28 cellular contexts compared by ENCODE assay signal in genomic region chr3:101292027-101292426, GRCh38.
A peak's percentile ranks its signal among the peaks of the same experiment; 100 is the strongest.
DNase-seq lines count a peak whose midpoint lies in the region; ATAC-seq and TF ChIP-seq lines count a peak whose summit lies in the region.
"Had no signal": no experiment of that assay in that cellular context is flagged by ENCODE, and none has a peak within 500 bp of the region (broad histone marks: within the 10 kb centered on the region; RNA-seq: fewer than 3 reads in every experiment).

No MANE protein-coding gene starts in this region.

- no peaks in the 10 kb centered on the region for H3K27me3 ChIP-seq in brain microvascular endothelial cell (replicated peaks)
- H3K27me3 ChIP-seq: ovary, right lobe of liver, upper lobe of right lung had no signal

- H3K36me3 ChIP-seq in brain microvascular endothelial cell (replicated peaks) = no peaks in the 10 kb centered on the region
- H3K36me3 ChIP-seq: ovary, right lobe of liver, upper lobe of right lung had no signal

- TF ChIP-seq CTCF in brain microvascular endothelial cell (IDR thresholded peaks at IDR 0.05; ENCODE audit: low read depth, low read length, missing control alignments) = no peak

- no peak overlapping the region for H3K4me3 ChIP-seq in brain microvascular endothelial cell (ENCODE audit: low read depth, low read length)
- H3K4me3 ChIP-seq: A549, ovary, right lobe of liver, upper lobe of right lung had no signal

- in situ Hi-C loops in brain microvascular endothelial cell (cut with HindIII; ENCODE audit: low pct_ligation_motif_present, low sequenced_read_pairs) = no loop called here

- ATAC-seq in HG02852 (IDR thresholded peaks at IDR 0.05; ENCODE audit: unreplicated experiment) (peak; percentile 74), HG02642 (IDR thresholded peaks at IDR 0.05; ENCODE audit: poor library complexity, unreplicated experiment) (no peak)
- ATAC-seq: A549; HepG2; left colon; naive thymus-derived CD8-positive, alpha-beta T cell; right lobe of liver; upper lobe of right lung had no signal

- DNase-seq in AG08396 (ENCODE audit: low spot score) (peak; percentile 24), brain microvascular endothelial cell (peak; percentile 12), hepatic stellate cell (ENCODE audit: low spot score) (peak; percentile 6), medulla oblongata (ENCODE audit: extremely low spot score) (no peak), NCI-H526 (lab: John Stamatoyannopoulos, UW) (no peak), Kasumi-1 (lab: John Stamatoyannopoulos, UW) (no peak)
- DNase-seq: activated CD4-positive, alpha-beta T cell treated with anti-CD3 and anti-CD28 coated beads for 1 hour; activated naive CD4-positive, alpha-beta T cell treated with Interleukin-2 at 50 U/mL for 16 hours; activated T-cell treated with anti-CD3 and anti-CD28 coated beads, Interleukin-2, amount 50 U/mL, for 48 hours; C1 segment of cervical spinal cord; Calu3; cerebellar nuclear complex; H7; left colon; naive thymus-derived CD8-positive, alpha-beta T cell; NCI-H1105; NCI-H2029; NCI-H345; NCI-H82; ovary; right lobe of liver; SHP77 treated with DMSO at 0.1 percent for 48 hours; stimulated activated CD4-positive, alpha-beta T cell treated with anti-CD3 and anti-CD28 coated beads, Interleukin-15, amount 100 ng/mL, for 24 hours; upper lobe of right lung had no signal

- H3K27ac ChIP-seq in brain microvascular endothelial cell = no peak overlapping the region
- H3K27ac ChIP-seq: A549, ovary, right lobe of liver, upper lobe of right lung had no signal

Comparison
In these comparisons a context has a peak if more than half of its experiments do, and no peak if none do; other contexts are left out.
1. DNase-seq: peak in AG08396 (single experiment), brain microvascular endothelial cell (single experiment) and hepatic stellate cell (single experiment); none in medulla oblongata (single experiment), NCI-H526 (0 of 2) and Kasumi-1 (0 of 2).